In genomic region chr10:101878869-101879268, GRCh38 we compare ENCODE assay signal across 13 cellular contexts. TPM values are rescaled to one million over a fixed set of nuclear protein-coding genes. Genes with fewer than 3 reads are reported as not detected.
DNase-seq lines count a peak whose midpoint lies in the region; FAIRE-seq and TF ChIP-seq lines count a peak whose summit lies in the region.
"Had no signal": no experiment of that assay in that cellular context is flagged by ENCODE, and none has a peak within 500 bp of the region (broad histone marks: within the 10 kb centered on the region; RNA-seq: fewer than 3 reads in every experiment).

No MANE protein-coding gene starts in this region.

- H3K27ac ChIP-seq in astrocyte (ENCODE audit: low read depth, low read length) (peak overlapping the region; percentile 89), neural progenitor cell (no peak overlapping the region), stomach (no peak overlapping the region)
- H3K27ac ChIP-seq: BLaER1 treated with 17β-estradiol and CSF1 and Interleukin-3, amounts not matched to agents 10 nM and 100 nM; SJCRH30 had no signal

- H3K9ac ChIP-seq in astrocyte (ENCODE audit: low read length), result no peak overlapping the region
- H3K9ac ChIP-seq in neural progenitor cell, result no peak overlapping the region

- TF ChIP-seq POLR2A in NB4 (IDR thresholded peaks at IDR 0.05; ENCODE audit: extremely low read depth, insufficient read length), result no peak
- no peak for TF ChIP-seq POLR2A in stomach (IDR thresholded peaks at IDR 0.05)

- H3K27me3 ChIP-seq in astrocyte (ENCODE audit: insufficient read depth, low read length) (no peaks in the 10 kb centered on the region), neural progenitor cell (no peaks in the 10 kb centered on the region), stomach (no peaks in the 10 kb centered on the region)
- H3K27me3 ChIP-seq: BLaER1 treated with 17β-estradiol and CSF1 and Interleukin-3, amounts not matched to agents 10 nM and 100 nM; SJCRH30 had no signal

- H3K4me3 Mint-ChIP-seq in astrocyte (ENCODE audit: unreplicated experiment) (no peak overlapping the region), neural progenitor cell (no peak overlapping the region), immature natural killer cell (no peak overlapping the region)

- intact Hi-C loops in stomach (cut with DNase I; ENCODE audit: low total_unique reads), result no loop called here

- TF ChIP-seq EP300 in stomach (IDR thresholded peaks at IDR 0.05), result no peak

- peaks cover 3% of the 10 kb centered on the region for H4K20me1 ChIP-seq in astrocyte (ENCODE audit: insufficient read depth, low read length)
- H4K20me1 ChIP-seq in neural progenitor cell (ENCODE audit: low read depth), result peaks cover 10% of the 10 kb centered on the region

- FAIRE-seq in astrocyte (lab: Jason Lieb, UNC) (no peak), HTR-8/SVneo (lab: Jason Lieb, UNC) (no peak)

- H3K36me3 ChIP-seq in astrocyte (ENCODE audit: insufficient read depth, low read length) (no peaks in the 10 kb centered on the region), neural progenitor cell (no peaks in the 10 kb centered on the region), stomach (peaks cover 0 to 13% (median 2%) of the 10 kb centered on the region in 4 donors)
- H3K36me3 ChIP-seq: SJCRH30 had no signal

- H3F3A ChIP-seq in neural progenitor cell (ENCODE audit: low read depth), result peaks cover 18% of the 10 kb centered on the region

- no peaks in the 10 kb centered on the region for H3K9me3 ChIP-seq in astrocyte (ENCODE audit: insufficient read depth, low read depth, low read length)
- no peaks in the 10 kb centered on the region for H3K9me3 ChIP-seq in neural progenitor cell (ENCODE audit: low read depth)
- no peaks in the 10 kb centered on the region for H3K9me3 ChIP-seq in stomach
- H3K9me3 ChIP-seq: BLaER1 treated with 17β-estradiol and CSF1 and Interleukin-3, amounts not matched to agents 10 nM and 100 nM; SJCRH30 had no signal

- H3K79me2 ChIP-seq in astrocyte (ENCODE audit: insufficient read depth, low read length) (no peaks in the 10 kb centered on the region), neural progenitor cell (ENCODE audit: low read depth) (no peaks in the 10 kb centered on the region)

- 91 to 96% (median 92%) methylated on average over 3 of the region's 3 CpGs for WGBS in stomach, 5 donors

- H3K4me1 Mint-ChIP-seq in astrocyte (ENCODE audit: low read depth, unreplicated experiment) (peaks cover 9% of the 10 kb centered on the region), neural progenitor cell (peaks cover 12% of the 10 kb centered on the region), immature natural killer cell (peaks cover 15 to 19% of the 10 kb centered on the region in 2 donors)

- no peak overlapping the region for H2AFZ ChIP-seq in astrocyte (ENCODE audit: low read depth, low read length)
- H2AFZ ChIP-seq in neural progenitor cell (replicated peaks), result no peak overlapping the region

- H3K4me2 ChIP-seq in astrocyte (ENCODE audit: low read length) (peak overlapping the region; percentile 29), neural progenitor cell (peak overlapping the region; percentile 5)

- H3K4me1 ChIP-seq in astrocyte (ENCODE audit: insufficient read depth, low read length), result peaks cover 17% of the 10 kb centered on the region
- H3K4me1 ChIP-seq in neural progenitor cell, result peaks cover 43% of the 10 kb centered on the region
- H3K4me1 ChIP-seq in stomach, result peaks cover 0 to 8% (median 0%) of the 10 kb centered on the region in 4 donors
- H3K4me1 ChIP-seq: SJCRH30 had no signal

- H3K27me3 Mint-ChIP-seq in astrocyte (ENCODE audit: low read depth, unreplicated experiment) (no peaks in the 10 kb centered on the region), neural progenitor cell (ENCODE audit: insufficient read depth, low read depth) (peaks cover 2% of the 10 kb centered on the region), immature natural killer cell (ENCODE audit: low read depth in 3 of 3) (no peaks in the 10 kb centered on the region)

- H3K4me3 ChIP-seq in NB4 (ENCODE audit: low read depth, low read length), result no peak overlapping the region
- H3K4me3 ChIP-seq in astrocyte (ENCODE audit: insufficient read depth, low read depth, low read length), result no peak overlapping the region
- H3K4me3 ChIP-seq in neural progenitor cell, result no peak overlapping the region
- H3K4me3 ChIP-seq in stomach, result no peak overlapping the region
- H3K4me3 ChIP-seq: BLaER1 treated with 17β-estradiol and CSF1 and Interleukin-3, amounts not matched to agents 10 nM and 100 nM; SJCRH30 had no signal

- DNase-seq in EH (ENCODE audit: low read depth), result peak; percentile 6
- DNase-seq in NB4 (ENCODE audit: low read depth), result peak; percentile 6
- DNase-seq in astrocyte (ENCODE audit: low read depth), result no peak
- peak; percentile 32 for DNase-seq in neural progenitor cell (ENCODE audit: low spot score)
- DNase-seq in immature natural killer cell, result no peak
- DNase-seq in NCI-H82 (lab: John Stamatoyannopoulos, UW), result no peak
- DNase-seq in stomach, result no peak
- DNase-seq in HTR-8/SVneo (ENCODE audit: insufficient read length, low spot score), result no peak
- DNase-seq: MV-4-11, NCI-H1436, NCI-H2081, SJCRH30 had no signal

- H3K27ac Mint-ChIP-seq in astrocyte (ENCODE audit: unreplicated experiment) (no peak overlapping the region), neural progenitor cell (no peak overlapping the region), immature natural killer cell (peak overlapping the region in 1 of 6 donors; percentile 85)

- H3K36me3 Mint-ChIP-seq in astrocyte (ENCODE audit: low read depth, unreplicated experiment), result peaks cover 7% of the 10 kb centered on the region
- peaks cover 1% of the 10 kb centered on the region for H3K36me3 Mint-ChIP-seq in neural progenitor cell
- H3K36me3 Mint-ChIP-seq in immature natural killer cell, result peaks cover 0 to 4% (median 0%) of the 10 kb centered on the region in 3 donors

- H3K9me3 Mint-ChIP-seq in astrocyte (ENCODE audit: unreplicated experiment) (no peaks in the 10 kb centered on the region), neural progenitor cell (no peaks in the 10 kb centered on the region), immature natural killer cell (no peaks in the 10 kb centered on the region)

- TF ChIP-seq CTCF in NB4 (IDR thresholded peaks at IDR 0.05; ENCODE audit: low read depth, low read length) (no peak), astrocyte (IDR thresholded peaks at IDR 0.05; ENCODE audit: insufficient read depth, low read depth, low read length) (no peak), neural progenitor cell (IDR thresholded peaks at IDR 0.05) (no peak), stomach (IDR thresholded peaks at IDR 0.05) (no peak)

RNA-seq across cellular contexts. Expression of gene KCNIP2, which starts 35.3 kb away (rescaled TPM):
- 1.9 and 2.5 TPM in 2 replicates for total RNA-seq in astrocyte
- 2.4 and 5.5 TPM in 2 replicates for total RNA-seq in neural progenitor cell (ENCODE audit: low replicate concordance)
- polyA plus RNA-seq in immature natural killer cell, result not detected
- total RNA-seq in stomach, result 1 to 10 TPM in 3 of 5 donors, not detected in 2; 1.2 to 5.7 (median 2.4) TPM
- 1 to 10 TPM in 1 of 3 donors, under 1 TPM in 1, not detected in 1; 0.62 to 1.3 TPM for polyA plus RNA-seq in stomach

Comparison
In these comparisons a context has a peak if more than half of its experiments do, and no peak if none do; other contexts are left out.
1. DNase-seq: peak in EH (single experiment), NB4 (single experiment) and neural progenitor cell (single experiment); none in astrocyte (single experiment), immature natural killer cell (0 of 3), NCI-H82 (single experiment), stomach (single experiment) and HTR-8/SVneo (single experiment).